In the genomic region with DNA sequence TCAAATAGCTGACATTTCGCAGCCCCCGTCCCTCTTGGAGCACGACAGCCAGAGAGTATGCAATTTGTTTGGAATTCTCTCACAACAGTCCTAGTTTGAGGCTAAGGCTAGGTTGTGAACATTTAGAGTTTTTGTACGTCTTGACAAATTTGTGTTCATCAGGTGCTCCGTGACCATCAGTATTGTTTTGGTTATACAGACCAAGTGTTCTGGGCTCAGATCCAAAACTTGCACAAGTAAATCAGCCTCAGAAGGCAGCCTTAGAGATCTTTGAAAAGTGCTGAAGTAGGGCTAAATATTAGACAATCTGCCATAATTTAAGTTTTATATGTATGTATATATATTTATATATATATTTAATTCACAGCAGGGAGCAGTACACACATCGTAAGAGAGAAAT, we compare ENCODE assay signal across 19 cellular contexts.
DNase-seq lines count a peak whose midpoint lies in the region; ATAC-seq, FAIRE-seq and TF ChIP-seq lines count a peak whose summit lies in the region.
"Had no signal": no experiment of that assay in that cellular context is flagged by ENCODE, and none has a peak within 500 bp of the region (broad histone marks: within the 10 kb centered on the region; RNA-seq: fewer than 3 reads in every experiment).

No MANE protein-coding gene starts in this region.

- H3K4me1 Mint-ChIP-seq in T-helper 17 cell = peaks cover 27% of the 10 kb centered on the region

- ATAC-seq in T-helper 17 cell (no peak), GM18873 (IDR thresholded peaks at IDR 0.05; ENCODE audit: low FRiP score, unreplicated experiment) (no peak)
- ATAC-seq: left cardiac atrium had no signal

- H3K27me3 ChIP-seq in fibroblast of lung (ENCODE audit: control insufficient read depth, insufficient read depth, low read length) = no peaks in the 10 kb centered on the region
- H3K27me3 ChIP-seq in parathyroid adenoma (ENCODE audit: control insufficient read depth, insufficient read depth, low read length) = no peaks in the 10 kb centered on the region
- H3K27me3 ChIP-seq in smooth muscle cell (ENCODE audit: low read depth) = no peaks in the 10 kb centered on the region
- no peaks in the 10 kb centered on the region for H3K27me3 ChIP-seq in trophoblast cell (ENCODE audit: insufficient read depth, low read length)

- H3K9ac ChIP-seq in fibroblast of lung (ENCODE audit: insufficient read depth, low read length) (no peak overlapping the region), parathyroid adenoma (no peak overlapping the region), smooth muscle cell (ENCODE audit: low read depth) (no peak overlapping the region), trophoblast cell (ENCODE audit: low read length) (no peak overlapping the region)

- TF ChIP-seq CTCF in fibroblast of lung (conservative IDR thresholded peaks at IDR 0.05 in 1 of 2, IDR thresholded peaks at IDR 0.05 in 1 of 2; ENCODE audit: low read depth in 1 of 2, low read length in 2 of 2) (no peak), parathyroid adenoma (IDR thresholded peaks at IDR 0.05) (no peak), smooth muscle cell (IDR thresholded peaks at IDR 0.05; ENCODE audit: borderline replicate concordance, insufficient read depth, poor library complexity, severe bottlenecking) (no peak)

- H4K91ac ChIP-seq in trophoblast cell (ENCODE audit: low read depth, low read length) = no peak overlapping the region

- no peak overlapping the region for H2BK5ac ChIP-seq in trophoblast cell (ENCODE audit: low read depth, low read length, poor library complexity)

- H3K4me3 ChIP-seq in fibroblast of lung (replicated peaks in 1 of 4; ENCODE audit: control extremely low read depth in 1 of 4, insufficient read depth in 1 of 4, low read depth in 3 of 4, low read length in 4 of 4) = no peak overlapping the region
- no peak overlapping the region for H3K4me3 ChIP-seq in parathyroid adenoma (ENCODE audit: low read depth, low read length)
- no peak overlapping the region for H3K4me3 ChIP-seq in smooth muscle cell
- H3K4me3 ChIP-seq in trophoblast cell (ENCODE audit: low read depth, low read length) = no peak overlapping the region

- no peak for DNase-seq in GM19239 (ENCODE audit: insufficient read length, low spot score)
- DNase-seq in T-helper 17 cell = no peak
- DNase-seq in fibroblast of lung (ENCODE audit: low read depth in 2 of 2) = peak; percentile 64 to 82
- DNase-seq in stimulated activated CD4-positive, alpha-beta T cell treated with anti-CD3 and anti-CD28 coated beads, Interleukin-1b, Interleukin-23, amount 100 ng/mL, for 48 hours = no peak
- DNase-seq in smooth muscle cell (lab: John Stamatoyannopoulos, UW; ENCODE audit: unreplicated experiment) = no peak
- DNase-seq in trophoblast cell = no peak
- DNase-seq: activated CD4-positive, alpha-beta T cell treated with anti-CD3 and anti-CD28 coated beads for 4 hours; left cardiac atrium; NCI-H1436 treated with DMSO at 0.1 percent for 48 hours; NCI-H510A; SIG-M5 had no signal

- no peaks in the 10 kb centered on the region for H3K27me3 Mint-ChIP-seq in T-helper 17 cell
- H3K27me3 Mint-ChIP-seq: central memory CD8-positive, alpha-beta T cell; progenitor cell of endocrine pancreas had no signal

- H4K8ac ChIP-seq in trophoblast cell (ENCODE audit: low read depth, low read length) = no peak overlapping the region

- H3K4me1 ChIP-seq in fibroblast of lung (ENCODE audit: control insufficient read depth, extremely low read depth, insufficient read depth, low read length) (peaks cover 23% of the 10 kb centered on the region), parathyroid adenoma (peaks cover 12% of the 10 kb centered on the region), smooth muscle cell (ENCODE audit: low read depth) (peaks cover 9% of the 10 kb centered on the region), trophoblast cell (ENCODE audit: control insufficient read depth in 1 of 2, insufficient read depth in 2 of 2, low read length in 2 of 2) (no peaks in the 10 kb centered on the region)

- no peak overlapping the region for H2BK120ac ChIP-seq in trophoblast cell (ENCODE audit: insufficient read depth, low read length, poor library complexity)

- no peak overlapping the region for H2AK5ac ChIP-seq in trophoblast cell (ENCODE audit: low read length)

- H3K4me2 ChIP-seq in fibroblast of lung (ENCODE audit: extremely low read depth, insufficient read depth, low read length) (peak overlapping the region; percentile 80), parathyroid adenoma (ENCODE audit: low read length) (peak overlapping the region; percentile 31), smooth muscle cell (no peak overlapping the region), trophoblast cell (ENCODE audit: low read length) (no peak overlapping the region)

- H4K20me1 ChIP-seq in fibroblast of lung (ENCODE audit: control insufficient read depth, extremely low read depth, insufficient read depth, low read length) (no peaks in the 10 kb centered on the region), smooth muscle cell (ENCODE audit: low read depth) (no peaks in the 10 kb centered on the region)

- no peaks in the 10 kb centered on the region for H3K36me3 ChIP-seq in fibroblast of lung (ENCODE audit: control insufficient read depth, insufficient read depth, low read length)
- H3K36me3 ChIP-seq in parathyroid adenoma (ENCODE audit: control insufficient read depth, insufficient read depth, low read length) = no peaks in the 10 kb centered on the region
- H3K36me3 ChIP-seq in smooth muscle cell (ENCODE audit: low read depth) = no peaks in the 10 kb centered on the region
- no peaks in the 10 kb centered on the region for H3K36me3 ChIP-seq in trophoblast cell (ENCODE audit: control insufficient read depth in 1 of 2, insufficient read depth in 2 of 2, low read length in 2 of 2)

- H2AFZ ChIP-seq in fibroblast of lung (ENCODE audit: low read length) = no peak overlapping the region
- no peak overlapping the region for H2AFZ ChIP-seq in parathyroid adenoma
- no peak overlapping the region for H2AFZ ChIP-seq in smooth muscle cell (ENCODE audit: low read depth)
- no peak overlapping the region for H2AFZ ChIP-seq in trophoblast cell (ENCODE audit: insufficient read depth, low read length, poor library complexity)

- H3K23ac ChIP-seq in trophoblast cell (ENCODE audit: low read length) = no peak overlapping the region

- no peak overlapping the region for H3K18ac ChIP-seq in trophoblast cell (ENCODE audit: low read length)

- no peaks in the 10 kb centered on the region for H3K9me3 ChIP-seq in T-helper 17 cell (ENCODE audit: control insufficient read depth, low read length, poor library complexity, severe bottlenecking)
- H3K9me3 ChIP-seq in fibroblast of lung (ENCODE audit: control insufficient read depth, insufficient read depth, low read depth, low read length) = no peaks in the 10 kb centered on the region
- H3K9me3 ChIP-seq in parathyroid adenoma (ENCODE audit: control insufficient read depth, low read length) = no peaks in the 10 kb centered on the region
- H3K9me3 ChIP-seq in smooth muscle cell (replicated peaks; ENCODE audit: low read depth) = no peaks in the 10 kb centered on the region
- no peaks in the 10 kb centered on the region for H3K9me3 ChIP-seq in trophoblast cell (ENCODE audit: insufficient read depth, low read depth, low read length)

- H3F3A ChIP-seq in smooth muscle cell (ENCODE audit: low read depth) = no peaks in the 10 kb centered on the region

- 84% methylated on average over 6 of the region's 6 CpGs for WGBS in smooth muscle cell (ENCODE audit: low lambda C conversion rate)
- no CpG with 5 or more reads among the region's 6 CpGs for WGBS in trophoblast cell (ENCODE audit: extremely low coverage, insufficient coverage, insufficient read length)

- no peak overlapping the region for H3K4me3 Mint-ChIP-seq in T-helper 17 cell
- H3K4me3 Mint-ChIP-seq: activated naive CD8-positive, alpha-beta T cell had no signal

- no peaks in the 10 kb centered on the region for H3K79me2 ChIP-seq in fibroblast of lung (ENCODE audit: control insufficient read depth, insufficient read depth, low read length)
- H3K79me2 ChIP-seq in parathyroid adenoma = peaks cover 23% of the 10 kb centered on the region
- no peaks in the 10 kb centered on the region for H3K79me2 ChIP-seq in smooth muscle cell (ENCODE audit: low read depth)
- no peaks in the 10 kb centered on the region for H3K79me2 ChIP-seq in trophoblast cell (ENCODE audit: control insufficient read depth, insufficient read depth, low read length, poor library complexity)

- H2BK12ac ChIP-seq in trophoblast cell (ENCODE audit: low read length) = no peak overlapping the region

- FAIRE-seq in GM19239 (lab: Jason Lieb, UNC) = peak; percentile 53
- FAIRE-seq: D721Med, GM18507 had no signal

- no peak overlapping the region for H3K27ac ChIP-seq in fibroblast of lung (ENCODE audit: insufficient read depth, low read length)
- H3K27ac ChIP-seq in parathyroid adenoma = no peak overlapping the region
- no peak overlapping the region for H3K27ac ChIP-seq in smooth muscle cell (ENCODE audit: low read depth)
- H3K27ac ChIP-seq in trophoblast cell (ENCODE audit: low read depth, low read length) = no peak overlapping the region

- H4K12ac ChIP-seq in trophoblast cell (ENCODE audit: low read depth, low read length) = no peak overlapping the region

- no peaks in the 10 kb centered on the region for H3K79me1 ChIP-seq in trophoblast cell (ENCODE audit: low read length)

- no peaks in the 10 kb centered on the region for H3K36me3 Mint-ChIP-seq in T-helper 17 cell (ENCODE audit: low read depth)
- H3K36me3 Mint-ChIP-seq: activated naive CD8-positive, alpha-beta T cell had no signal

- no peak overlapping the region for H3K14ac ChIP-seq in trophoblast cell (ENCODE audit: low read length)

- peak overlapping the region; percentile 87 for H3K27ac Mint-ChIP-seq in T-helper 17 cell
- H3K27ac Mint-ChIP-seq: activated naive CD8-positive, alpha-beta T cell; progenitor cell of endocrine pancreas; T-helper 2 cell treated with Interferon-gamma antibody and Interleukin-4, amounts not matched to agents 5 μg/mL and 100 μg/mL, for 36 hours had no signal

- no peak overlapping the region for H3K4ac ChIP-seq in trophoblast cell (ENCODE audit: low read depth, low read length)

Comparison
In these comparisons a context has a peak if more than half of its experiments do, and no peak if none do; other contexts are left out.
1. DNase-seq: peak in fibroblast of lung (2 of 2); none in GM19239 (single experiment), T-helper 17 cell (0 of 3), stimulated activated CD4-positive, alpha-beta T cell treated with anti-CD3 and anti-CD28 coated beads, Interleukin-1b, Interleukin-23, amount 100 ng/mL, for 48 hours (single experiment), smooth muscle cell (single experiment) and trophoblast cell (0 of 2).
2. H3K4me2 ChIP-seq: peak in fibroblast of lung (single experiment) and parathyroid adenoma (single experiment); none in smooth muscle cell (single experiment) and trophoblast cell (single experiment).